1 cellular context compared by ENCODE assay signal in the genomic region with DNA sequence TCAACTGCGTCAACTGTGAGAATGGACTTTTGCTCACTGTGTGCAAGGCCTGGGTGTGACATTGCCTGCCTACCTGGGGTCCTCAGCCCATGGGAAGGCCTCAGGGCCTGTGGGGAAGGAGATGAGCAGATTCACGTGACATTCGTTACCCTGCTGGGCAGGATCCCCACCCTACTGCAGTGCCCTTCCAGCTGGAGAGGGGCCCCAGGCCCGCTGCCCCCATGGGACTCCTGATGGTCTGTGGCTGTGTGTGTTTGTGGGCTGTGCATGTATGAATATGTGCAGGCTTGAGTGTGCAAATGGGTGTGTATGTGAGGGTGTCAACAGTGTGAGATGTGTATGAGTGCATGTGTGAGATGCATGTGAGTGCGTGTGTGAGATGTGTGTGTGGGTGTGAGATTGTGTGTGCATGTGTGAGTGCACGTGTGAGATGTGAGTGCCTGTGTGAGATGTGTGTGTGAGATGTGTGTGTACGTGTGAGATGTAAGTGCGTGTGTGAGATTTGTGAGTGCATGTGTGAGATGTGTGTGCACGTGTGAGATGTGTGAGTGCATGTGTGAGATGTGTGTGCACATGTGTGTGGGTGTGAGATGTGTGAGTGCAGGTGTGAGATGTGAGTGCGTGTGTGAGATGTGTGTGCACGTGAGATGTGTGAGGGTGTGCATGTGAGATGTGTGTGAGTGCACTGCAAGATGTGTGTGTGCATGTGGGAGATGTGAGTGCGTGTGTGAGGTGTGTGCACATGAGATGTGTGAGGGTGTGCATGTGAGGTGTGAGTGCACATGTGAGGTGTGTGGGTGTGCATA.
TF ChIP-seq lines count a peak whose summit lies in the region.

No MANE protein-coding gene starts in this region.

TF ChIP-seq in GM12878, 131 proteins besides CTCF, POLR2A, EP300 and RAD21:
- TF ChIP-seq ZBED1 (IDR thresholded peaks at IDR 0.05; ENCODE audit: borderline replicate concordance), result no peak
- peak; percentile 48 for TF ChIP-seq NR2C2 (IDR thresholded peaks at IDR 0.05; ENCODE audit: borderline replicate concordance, control insufficient read depth, insufficient read length, low read depth)
